Comparison of ENCODE assay signal across 8 cellular contexts in genomic region chr18:48841381-48842258, GRCh38.
DNase-seq lines count a peak whose midpoint lies in the region; ATAC-seq and FAIRE-seq lines count a peak whose summit lies in the region.

No MANE protein-coding gene starts in this region.

- H3K27me3 ChIP-seq in ACC112 (ENCODE audit: insufficient read depth, low read length) (no peaks in the 10 kb centered on the region), MG63 (no peaks in the 10 kb centered on the region), mesendoderm (ENCODE audit: insufficient read depth, low read length, poor library complexity) (no peaks in the 10 kb centered on the region), H7 (ENCODE audit: control insufficient read depth, insufficient read depth, low read length) (no peaks in the 10 kb centered on the region)

- H3K23ac ChIP-seq in mesendoderm (ENCODE audit: low read length): peak overlapping the region; percentile 3

- WGBS in mesendoderm (ENCODE audit: extremely low coverage, insufficient coverage, low lambda C conversion rate): no CpG with 5 or more reads among the region's 31 CpGs

- peak overlapping the region; percentile 76 for H3K56ac ChIP-seq in mesendoderm (ENCODE audit: low read length)

- no peaks in the 10 kb centered on the region for H3K27me3 Mint-ChIP-seq in central memory CD8-positive, alpha-beta T cell

- peak overlapping the region; percentile 77 for H2AK5ac ChIP-seq in mesendoderm (ENCODE audit: low read length)

- H3K27ac ChIP-seq in ACC112 (ENCODE audit: low read depth, low read length) (0 out of 2 replicates have a peak overlapping the region, but pooled peaks have one; percentile 5), mesendoderm (ENCODE audit: low read depth, low read length) (peak overlapping the region; percentile 39)

- H4K5ac ChIP-seq in mesendoderm (ENCODE audit: low read length): no peak overlapping the region

- H3K9me3 ChIP-seq in MG63: no peaks in the 10 kb centered on the region

- DNase-seq in MG63: peak; percentile 39
- DNase-seq in central memory CD8-positive, alpha-beta T cell (ENCODE audit: low spot score in 2 of 2): no peak
- peak; percentile 67 for DNase-seq in mesendoderm
- no peak for DNase-seq in pons (ENCODE audit: low spot score)
- no peak for DNase-seq in GM19239 (ENCODE audit: insufficient read length, low spot score)
- no peak for DNase-seq in H7

- peak overlapping the region; percentile 90 for H3K4ac ChIP-seq in mesendoderm (ENCODE audit: low read depth, low read length)

- no peak for FAIRE-seq in GM19239 (lab: Jason Lieb, UNC)

- no peak overlapping the region for H2BK15ac ChIP-seq in mesendoderm (replicated peaks; ENCODE audit: low read depth)

- H3K4me3 ChIP-seq in ACC112 (ENCODE audit: low read depth, low read length) (no peak overlapping the region), MG63 (no peak overlapping the region), mesendoderm (ENCODE audit: low read length) (no peak overlapping the region), H7 (ENCODE audit: insufficient read depth, low read depth, low read length) (no peak overlapping the region)

- H3K27ac Mint-ChIP-seq in central memory CD8-positive, alpha-beta T cell (ENCODE audit: low read depth): peak overlapping the region; percentile 96

- peaks cover 93% of the 10 kb centered on the region for H3K4me1 Mint-ChIP-seq in central memory CD8-positive, alpha-beta T cell

- no peak overlapping the region for H2AFZ ChIP-seq in ACC112 (ENCODE audit: low read length, unreplicated experiment)

- H3K79me1 ChIP-seq in mesendoderm (ENCODE audit: low read length): no peaks in the 10 kb centered on the region

- H3K36me3 Mint-ChIP-seq in central memory CD8-positive, alpha-beta T cell (ENCODE audit: insufficient read depth): peaks cover 12% of the 10 kb centered on the region

- peak overlapping the region; percentile 64 for H3K4me3 Mint-ChIP-seq in central memory CD8-positive, alpha-beta T cell

- peaks cover 13% of the 10 kb centered on the region for H3K9me3 Mint-ChIP-seq in central memory CD8-positive, alpha-beta T cell

- peak overlapping the region; percentile 90 for H2BK5ac ChIP-seq in mesendoderm (ENCODE audit: low read length)

- H3K4me1 ChIP-seq in ACC112 (ENCODE audit: control insufficient read depth, insufficient read depth, low read length, unreplicated experiment): peaks cover 46% of the 10 kb centered on the region
- H3K4me1 ChIP-seq in mesendoderm (ENCODE audit: control insufficient read depth, low read depth, low read length): peaks cover 20% of the 10 kb centered on the region

- ATAC-seq in central memory CD8-positive, alpha-beta T cell (replicated peaks; ENCODE audit: extremely low read depth, poor library complexity, severe bottlenecking): no peak
- ATAC-seq in GM19467 (IDR thresholded peaks at IDR 0.05; ENCODE audit: unreplicated experiment): no peak

- H3K36me3 ChIP-seq in ACC112 (ENCODE audit: insufficient read depth, low read length) (no peaks in the 10 kb centered on the region), MG63 (no peaks in the 10 kb centered on the region), mesendoderm (ENCODE audit: control insufficient read depth, insufficient read depth, low read length) (no peaks in the 10 kb centered on the region), H7 (replicated peaks; ENCODE audit: control insufficient read depth, insufficient read depth, low read length) (no peaks in the 10 kb centered on the region)

- peak overlapping the region; percentile 45 for H3K9ac ChIP-seq in mesendoderm (ENCODE audit: low read length)

- no peak overlapping the region for H4K8ac ChIP-seq in mesendoderm (ENCODE audit: low read depth, low read length)

- H3K4me2 ChIP-seq in mesendoderm (ENCODE audit: low read length): no peak overlapping the region

- H3K18ac ChIP-seq in mesendoderm (ENCODE audit: low read length): peak overlapping the region; percentile 54

- peak overlapping the region; percentile 66 for H2BK120ac ChIP-seq in mesendoderm (ENCODE audit: low read depth, low read length)

- no peaks in the 10 kb centered on the region for H3K79me2 ChIP-seq in ACC112 (ENCODE audit: control insufficient read depth, insufficient read depth, low read length, unreplicated experiment)
- no peaks in the 10 kb centered on the region for H3K79me2 ChIP-seq in mesendoderm (ENCODE audit: control insufficient read depth, insufficient read depth, low read length)

Comparison
In these comparisons a context has a peak if more than half of its experiments do, and no peak if none do; other contexts are left out.
1. DNase-seq: peak in MG63 (single experiment) and mesendoderm (single experiment); none in central memory CD8-positive, alpha-beta T cell (0 of 2), pons (single experiment), GM19239 (single experiment) and H7 (single experiment).